In genomic region chr9:20658677-20659473, GRCh38 we compare ENCODE assay signal across 8 cellular contexts. TPM values are rescaled to one million over a fixed set of nuclear protein-coding genes. Genes with fewer than 3 reads are reported as not detected.
DNase-seq lines count a peak whose midpoint lies in the region; TF ChIP-seq lines count a peak whose summit lies in the region.

No MANE protein-coding gene starts in this region.

- no peak overlapping the region for H3K4me3 Mint-ChIP-seq in MCF 10A (ENCODE audit: unreplicated experiment)

- WGBS in mesendoderm (ENCODE audit: extremely low coverage, insufficient coverage, low lambda C conversion rate): no CpG with 5 or more reads among the region's 13 CpGs

- H2AK5ac ChIP-seq in mesendoderm (ENCODE audit: low read length): no peak overlapping the region

- H3K4me1 ChIP-seq in mesendoderm (ENCODE audit: control insufficient read depth, low read depth, low read length): peaks cover 12% of the 10 kb centered on the region

- H3K18ac ChIP-seq in mesendoderm (ENCODE audit: low read length): peak overlapping the region; percentile 68

- TF ChIP-seq CTCF in AG09309 (IDR thresholded peaks at IDR 0.05; ENCODE audit: control insufficient read depth, insufficient read depth, low read depth, low read length, missing control alignments) (no peak), MCF 10A (IDR thresholded peaks at IDR 0.05; ENCODE audit: unreplicated experiment) (no peak)

- DNase-seq in AG09309 (ENCODE audit: low read depth): no peak
- peak; percentile 15 for DNase-seq in HT1080 (ENCODE audit: low read depth)
- DNase-seq in MCF 10A (ENCODE audit: unreplicated experiment): peak; percentile 16
- DNase-seq in mesendoderm: peak; percentile 60
- no peak for DNase-seq in NAMALWA (ENCODE audit: low spot score)
- no peak for DNase-seq in AML-193 (lab: John Stamatoyannopoulos, UW)
- no peak for DNase-seq in cerebellar nuclear complex (lab: John Stamatoyannopoulos, UW)
- DNase-seq in NCI-H2107 treated with DMSO at 0.1 percent for 48 hours (lab: John Stamatoyannopoulos, UW; ENCODE audit: unreplicated experiment): no peak

- H3K9me3 Mint-ChIP-seq in MCF 10A (ENCODE audit: unreplicated experiment): no peaks in the 10 kb centered on the region

- H3K4me3 ChIP-seq in AG09309 (ENCODE audit: control insufficient read depth, low read depth, low read length): peak overlapping the region; percentile 38
- H3K4me3 ChIP-seq in mesendoderm (ENCODE audit: low read length): peak overlapping the region; percentile 2

- H3K4ac ChIP-seq in mesendoderm (ENCODE audit: low read depth, low read length): peak overlapping the region; percentile 88

- peak overlapping the region; percentile 4 for H3K4me2 ChIP-seq in mesendoderm (ENCODE audit: low read length)

- H3K79me2 ChIP-seq in mesendoderm (ENCODE audit: control insufficient read depth, insufficient read depth, low read length): peaks cover 19% of the 10 kb centered on the region

- H3K27me3 ChIP-seq in mesendoderm (ENCODE audit: insufficient read depth, low read length, poor library complexity): no peaks in the 10 kb centered on the region

- H3K79me1 ChIP-seq in mesendoderm (ENCODE audit: low read length): peaks cover 12% of the 10 kb centered on the region

- peaks cover 30% of the 10 kb centered on the region for H3K27me3 Mint-ChIP-seq in MCF 10A (ENCODE audit: insufficient read depth, unreplicated experiment)

- no peaks in the 10 kb centered on the region for H3K4me1 Mint-ChIP-seq in MCF 10A (ENCODE audit: insufficient read depth, unreplicated experiment)

- H3K9ac ChIP-seq in mesendoderm (ENCODE audit: low read length): peak overlapping the region; percentile 74

- peak overlapping the region; percentile 84 for H3K56ac ChIP-seq in mesendoderm (ENCODE audit: low read length)

- H4K5ac ChIP-seq in mesendoderm (ENCODE audit: low read length): no peak overlapping the region

- H2BK5ac ChIP-seq in mesendoderm (ENCODE audit: low read length): no peak overlapping the region

- H3K27ac ChIP-seq in mesendoderm (ENCODE audit: low read depth, low read length): peak overlapping the region; percentile 51

- H3K36me3 ChIP-seq in mesendoderm (ENCODE audit: control insufficient read depth, insufficient read depth, low read length): no peaks in the 10 kb centered on the region

- no peak overlapping the region for H4K8ac ChIP-seq in mesendoderm (ENCODE audit: low read depth, low read length)

- intact Hi-C loops in MCF 10A (cut with micrococcal nuclease): no loop called here

- H3K27ac Mint-ChIP-seq in MCF 10A (ENCODE audit: low read depth, unreplicated experiment): peak overlapping the region; percentile 52

- CTCF ChIA-PET in MCF 10A (lab: Yijun Ruan, JAX): interaction anchor here (0.6 to 2.6 kb wide), 8 partner anchors 13 to 293 kb away, joined by 3 to 13 read pairs (median 5); partner anchors contain the start of gene MLLT3

- peak overlapping the region; percentile 83 for H2BK120ac ChIP-seq in mesendoderm (ENCODE audit: low read depth, low read length)

- H3K23ac ChIP-seq in mesendoderm (ENCODE audit: low read length): no peak overlapping the region

- no peak overlapping the region for H2BK15ac ChIP-seq in mesendoderm (replicated peaks; ENCODE audit: low read depth)

- BruUV-seq in MCF 10A (replicated peaks; lab: Mats Ljungman, UMichigan): TSS peak; percentile 58

- POLR2A ChIA-PET in MCF 10A (lab: Yijun Ruan, JAX): interaction anchor here (1.5 to 3.3 kb wide), 5 partner anchors 13 to 26 kb away, joined by 4 to 34 read pairs (median 4); partner anchors contain the start of gene FOCAD

- no peaks in the 10 kb centered on the region for H3K36me3 Mint-ChIP-seq in MCF 10A (ENCODE audit: insufficient read depth, unreplicated experiment)

RNA-seq across cellular contexts. Expression of gene FOCAD, which starts 25.2 kb away (rescaled TPM):
- total RNA-seq in HT1080 (2014; rRNA removed; shearing (Covaris generic)): 39.6 and 40.8 TPM in 2 replicates
- 20.5 and 23.0 TPM in 2 replicates for polyA plus RNA-seq in HT1080 (2015; cell fraction: cytosol; rRNA removed)
- polyA plus RNA-seq in HT1080 (2015; cell fraction: nucleus; rRNA removed): 47.2 and 54.7 TPM in 2 replicates
- 20.7 and 23.6 TPM in 2 replicates for total RNA-seq in MCF 10A (2022)
- 12.7 TPM for polyA plus RNA-seq in mesendoderm (2013, experiment 1 of 2)
- 13.1 TPM for polyA plus RNA-seq in mesendoderm (2013, experiment 2 of 2)

RNA-seq across cellular contexts. Expression of gene MLLT3, which starts 36.6 kb away (rescaled TPM):
- 20.0 and 23.1 TPM in 2 replicates for total RNA-seq in HT1080 (2014; rRNA removed; shearing (Covaris generic))
- 15.7 and 15.9 TPM in 2 replicates for polyA plus RNA-seq in HT1080 (2015; cell fraction: cytosol; rRNA removed)
- polyA plus RNA-seq in HT1080 (2015; cell fraction: nucleus; rRNA removed): 8.8 and 9.3 TPM in 2 replicates
- 0.66 and 1.2 TPM in 2 replicates for total RNA-seq in MCF 10A (2022)
- 1.8 TPM for polyA plus RNA-seq in mesendoderm (2013, experiment 1 of 2)
- 2.0 TPM for polyA plus RNA-seq in mesendoderm (2013, experiment 2 of 2)

Comparison
In these comparisons a context has a peak if more than half of its experiments do, and no peak if none do; other contexts are left out.
1. DNase-seq: peak in HT1080 (single experiment), MCF 10A (single experiment) and mesendoderm (single experiment); none in AG09309 (single experiment), NAMALWA (single experiment), AML-193 (0 of 2), cerebellar nuclear complex (0 of 2) and NCI-H2107 treated with DMSO at 0.1 percent for 48 hours (single experiment).